In genomic region chr6:27138837-27139752, GRCh38 we compare ENCODE assay signal across 9 cellular contexts.
DNase-seq lines count a peak whose midpoint lies in the region; ATAC-seq, FAIRE-seq and TF ChIP-seq lines count a peak whose summit lies in the region.
"Had no signal": no experiment of that assay in that cellular context is flagged by ENCODE, and none has a peak within 500 bp of the region (broad histone marks: within the 10 kb centered on the region; RNA-seq: fewer than 3 reads in every experiment).

No MANE protein-coding gene starts in this region.

- no peak for FAIRE-seq in D721Med (lab: Jason Lieb, UNC)

- H3K9me3 ChIP-seq in duodenal mucosa (ENCODE audit: control insufficient read depth in 1 of 2, low read length in 2 of 2) = no peaks in the 10 kb centered on the region
- H3K9me3 ChIP-seq: SJSA1 had no signal

- H3K9me3 Mint-ChIP-seq in stimulated activated naive B cell treated with anti-CD40 and anti-IgM and Interleukin-4, amounts not matched to agents 10 μg/mL and 1 μg/mL and 100 μg/mL, for 72 hours = no peaks in the 10 kb centered on the region

- peak overlapping the region; percentile 83 to 88 for H3K4me3 ChIP-seq in duodenal mucosa (ENCODE audit: low read depth in 1 of 2, low read length in 2 of 2)
- H3K4me3 ChIP-seq: SJSA1 had no signal

- H3K27ac Mint-ChIP-seq in stimulated activated naive B cell treated with anti-CD40 and anti-IgM and Interleukin-4, amounts not matched to agents 10 μg/mL and 1 μg/mL and 100 μg/mL, for 72 hours = peak overlapping the region; percentile 98

- no peaks in the 10 kb centered on the region for H3K36me3 ChIP-seq in duodenal mucosa (ENCODE audit: control insufficient read depth in 1 of 2, insufficient read depth in 2 of 2, low read length in 2 of 2)

- H3K4me1 ChIP-seq in duodenal mucosa (ENCODE audit: control insufficient read depth in 1 of 2, insufficient read depth in 2 of 2, low read length in 2 of 2) = peaks cover 8 to 23% of the 10 kb centered on the region in 2 donors

- no peaks in the 10 kb centered on the region for H3K27me3 ChIP-seq in duodenal mucosa (ENCODE audit: control insufficient read depth in 1 of 2, insufficient read depth in 2 of 2, low read length in 2 of 2)
- H3K27me3 ChIP-seq: SJSA1 had no signal

- in situ Hi-C loops in KBM-7 (cut with MboI; ENCODE audit: low pct_unique_long_range_greater_than_20kb, low sequenced_read_pairs) = loop anchor here (25.0 kb wide), 2 partner anchors 952 to 1102 kb away; a partner anchor contains a TSS

- DNase-seq in D341Med (ENCODE audit: low spot score) (peak; percentile 68), KBM-7 (peak; percentile 96), lung microvascular endothelial cell (ENCODE audit: low read depth in 2 of 2) (peak; percentile 51 to 59), D721Med (ENCODE audit: insufficient read length, low spot score) (no peak)
- DNase-seq in activated CD4-positive, CD25-positive, alpha-beta regulatory T cell treated with anti-CD3 and anti-CD28 coated beads, Interleukin-2, amount 50 U/mL, for 72 hours = peak; percentile 73
- DNase-seq in stimulated activated naive B cell treated with anti-CD40 and anti-IgM and Interleukin-4, amounts not matched to agents 10 μg/mL and 1 μg/mL and 100 μg/mL, for 72 hours = peak; percentile 79

- H3K36me3 Mint-ChIP-seq in stimulated activated naive B cell treated with anti-CD40 and anti-IgM and Interleukin-4, amounts not matched to agents 10 μg/mL and 1 μg/mL and 100 μg/mL, for 72 hours = peaks cover 31 to 35% of the 10 kb centered on the region in 2 donors

- H3K4me1 Mint-ChIP-seq in stimulated activated naive B cell treated with anti-CD40 and anti-IgM and Interleukin-4, amounts not matched to agents 10 μg/mL and 1 μg/mL and 100 μg/mL, for 72 hours = peaks cover 28 to 48% of the 10 kb centered on the region in 2 donors

- ATAC-seq in GM21447 (IDR thresholded peaks at IDR 0.05; ENCODE audit: unreplicated experiment) = peak; percentile 65
- ATAC-seq in stimulated activated naive B cell treated with anti-CD40 and anti-IgM and Interleukin-4, amounts not matched to agents 10 μg/mL and 1 μg/mL and 100 μg/mL, for 72 hours (replicated peaks) = peak; percentile 78 to 81

- peak overlapping the region; percentile 93 to 98 for H3K4me3 Mint-ChIP-seq in stimulated activated naive B cell treated with anti-CD40 and anti-IgM and Interleukin-4, amounts not matched to agents 10 μg/mL and 1 μg/mL and 100 μg/mL, for 72 hours

- H3K27me3 Mint-ChIP-seq in stimulated activated naive B cell treated with anti-CD40 and anti-IgM and Interleukin-4, amounts not matched to agents 10 μg/mL and 1 μg/mL and 100 μg/mL, for 72 hours = no peaks in the 10 kb centered on the region

- peak overlapping the region; percentile 86 for H3K27ac ChIP-seq in duodenal mucosa (ENCODE audit: low read depth, low read length)
- H3K27ac ChIP-seq: SJSA1 had no signal

- no peak for TF ChIP-seq CTCF in D721Med (IDR thresholded peaks at IDR 0.05; ENCODE audit: insufficient read depth, missing control alignments)

- H3K9ac ChIP-seq in duodenal mucosa (ENCODE audit: low read depth in 1 of 2, low read length in 2 of 2) = peak overlapping the region; percentile 71 to 83
